25 cellular contexts compared by ENCODE assay signal in the genomic region with DNA sequence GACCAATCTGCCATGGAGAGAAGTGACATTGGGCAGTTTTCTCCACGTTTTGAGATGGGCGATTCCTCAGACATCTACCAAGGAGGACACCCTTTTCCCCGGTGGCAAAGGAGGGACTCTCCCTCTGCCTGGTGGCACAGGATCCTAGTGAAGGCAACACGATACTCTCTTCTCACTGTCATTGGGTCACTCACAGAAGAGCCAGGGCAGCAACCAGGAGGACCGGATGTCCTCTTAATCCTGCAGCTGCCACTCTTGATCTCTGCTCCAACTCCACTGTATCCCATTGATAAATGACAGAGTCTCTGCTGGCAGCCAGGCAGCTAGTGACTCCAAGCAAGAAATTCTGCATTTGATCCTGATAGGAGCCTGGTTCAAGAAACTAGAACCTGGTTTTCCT. TPM values are rescaled to one million over a fixed set of nuclear protein-coding genes. Genes with fewer than 3 reads are reported as not detected.
DNase-seq lines count a peak whose midpoint lies in the region; ATAC-seq and TF ChIP-seq lines count a peak whose summit lies in the region.
"Had no signal": no experiment of that assay in that cellular context is flagged by ENCODE, and none has a peak within 500 bp of the region (broad histone marks: within the 10 kb centered on the region; RNA-seq: fewer than 3 reads in every experiment).

No MANE protein-coding gene starts in this region.

- DNase-seq in DMS53 treated with DMSO at 0.1 percent for 48 hours (lab: John Stamatoyannopoulos, UW; ENCODE audit: unreplicated experiment): peak; percentile 65
- peak; percentile 43 for DNase-seq in SHP77 treated with DMSO at 0.1 percent for 48 hours (lab: John Stamatoyannopoulos, UW)
- no peak for DNase-seq in right cardiac atrium
- no peak for DNase-seq in stomach
- DNase-seq in NCI-H146 (lab: John Stamatoyannopoulos, UW): no peak
- DNase-seq in HEK293T (ENCODE audit: extremely low spot score): no peak
- DNase-seq in HuH-7 (ENCODE audit: low spot score): no peak
- DNase-seq: activated CD4-positive, alpha-beta T cell treated with anti-CD3 and anti-CD28 coated beads, Interleukin-2, amount 50 U/mL, for 1 hour; activated CD8-positive, alpha-beta memory T cell treated with anti-CD3 and anti-CD28 coated beads, Interleukin-2, amount 50 U/mL, for 48 hours; activated effector memory CD4-positive, alpha-beta T cell treated with anti-CD3 and anti-CD28 coated beads, Interleukin-2, amount 50 U/mL, for 16 hours; CD8-positive, alpha-beta memory T cell; DMS79 treated with DMSO at 0.1 percent for 48 hours; effector CD8-positive, alpha-beta T cell; H9; MG63; NCI-H1694; NCI-H226; occipital lobe; right lobe of liver; stimulated activated CD4-positive, alpha-beta T cell treated with anti-CD3 and anti-CD28 coated beads, Interleukin-1b, Interleukin-23, amount 100 ng/mL, for 48 hours; stimulated activated naive CD4-positive, alpha-beta T cell had no signal

- peaks cover 27% of the 10 kb centered on the region for H3K4me1 ChIP-seq in right cardiac atrium (ENCODE audit: control insufficient read depth, insufficient read depth, low read length)
- peaks cover 0 to 47% (median 24%) of the 10 kb centered on the region in 4 donors for H3K4me1 ChIP-seq in stomach
- H3K4me1 ChIP-seq: right lobe of liver had no signal

- TF ChIP-seq EP300 in stomach (IDR thresholded peaks at IDR 0.05): no peak

- TF ChIP-seq POLR2A in stomach (IDR thresholded peaks at IDR 0.05): no peak

- intact Hi-C loops in right cardiac atrium (cut with DNase I): loop anchor here in 1 of 4 donors (10.0 kb wide), 1 partner anchor 66 kb away; no protein-coding TSS in a partner anchor
- intact Hi-C loops in stomach (cut with DNase I; ENCODE audit: low total_unique reads): no loop called here

- CTCF ChIA-PET in HEK293T (lab: Yijun Ruan, JAX): interaction anchor here (0.7 kb wide), 1 partner anchor 17 kb away, joined by 4 read pairs; no protein-coding TSS in a partner anchor

- POLR2A ChIA-PET in HEK293T (lab: Yijun Ruan, JAX): no interaction called here

- H3K4me3 ChIP-seq in right cardiac atrium (ENCODE audit: low read length) (no peak overlapping the region), stomach (no peak overlapping the region)
- H3K4me3 ChIP-seq: MG63, right lobe of liver, vagina had no signal

- H3K27ac ChIP-seq in right cardiac atrium (ENCODE audit: low read length): peak overlapping the region; percentile 14
- H3K27ac ChIP-seq in stomach: peak overlapping the region in 4 of 5 donors; percentile 51 to 92 (median 75)
- H3K27ac ChIP-seq: right lobe of liver had no signal

- H3K9me3 ChIP-seq in right cardiac atrium (ENCODE audit: control insufficient read depth, low read length) (no peaks in the 10 kb centered on the region), stomach (no peaks in the 10 kb centered on the region)
- H3K9me3 ChIP-seq: MG63, right lobe of liver had no signal

- no peak for TF ChIP-seq CTCF in stomach (IDR thresholded peaks at IDR 0.05)

- peak in 1 of 2 donors; percentile 6 for ATAC-seq in right cardiac atrium
- no peak for ATAC-seq in HG02840 (IDR thresholded peaks at IDR 0.05; ENCODE audit: low FRiP score, unreplicated experiment)
- ATAC-seq: esophagus mucosa, right lobe of liver had no signal

- H3K36me3 ChIP-seq in stomach: no peaks in the 10 kb centered on the region
- H3K36me3 ChIP-seq: MG63, right lobe of liver, vagina had no signal

- WGBS in right cardiac atrium: 59% methylated on average over 5 of the region's 5 CpGs
- 66 to 88% (median 84%) methylated on average over 5 of the region's 5 CpGs for WGBS in stomach, 5 donors

- H3K27me3 ChIP-seq in right cardiac atrium (ENCODE audit: control insufficient read depth, insufficient read depth) (no peaks in the 10 kb centered on the region), stomach (no peaks in the 10 kb centered on the region)
- H3K27me3 ChIP-seq: MG63, right lobe of liver, vagina had no signal

TF ChIP-seq in HEK293T, 16 proteins besides CTCF, POLR2A, EP300 and RAD21:
- no peak for TF ChIP-seq FOXA1 (IDR thresholded peaks at IDR 0.05)
- TF ChIP-seq, protein P1, sequence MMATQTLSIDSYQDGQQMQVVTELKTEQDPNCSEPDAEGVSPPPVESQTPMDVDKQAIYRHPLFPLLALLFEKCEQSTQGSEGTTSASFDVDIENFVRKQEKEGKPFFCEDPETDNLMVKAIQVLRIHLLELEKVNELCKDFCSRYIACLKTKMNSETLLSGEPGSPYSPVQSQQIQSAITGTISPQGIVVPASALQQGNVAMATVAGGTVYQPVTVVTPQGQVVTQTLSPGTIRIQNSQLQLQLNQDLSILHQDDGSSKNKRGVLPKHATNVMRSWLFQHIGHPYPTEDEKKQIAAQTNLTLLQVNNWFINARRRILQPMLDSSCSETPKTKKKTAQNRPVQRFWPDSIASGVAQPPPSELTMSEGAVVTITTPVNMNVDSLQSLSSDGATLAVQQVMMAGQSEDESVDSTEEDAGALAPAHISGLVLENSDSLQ (IDR thresholded peaks at IDR 0.05): no peak

RNA-seq across cellular contexts. Expression of a gene that starts 42.2 kb away (rescaled TPM):
- total RNA-seq in right cardiac atrium (100 to 1,000 TPM in 3 of 4 donors, 10 to 100 TPM in 1; 84.7 to 268 (median 123) TPM), stomach (100 to 1,000 TPM; 134 to 531 (median 366) TPM)
- polyA plus RNA-seq in right cardiac atrium (101 TPM), stomach (10 to 100 TPM; 24.0 to 96.6 (median 38.4) TPM)
- total RNA-seq: CD8-positive, alpha-beta memory T cell had no signal
- polyA plus RNA-seq: CD8-positive, alpha-beta memory T cell; IgD-negative memory B cell had no signal

RNA-seq across cellular contexts. Expression of a gene that starts 42.3 kb away (rescaled TPM):
- total RNA-seq in right cardiac atrium (100 to 1,000 TPM in 3 of 4 donors, 10 to 100 TPM in 1; 91.9 to 267 (median 118) TPM), stomach (100 to 1,000 TPM; 132 to 798 (median 175) TPM)
- polyA plus RNA-seq in right cardiac atrium (69.8 TPM), stomach (10 to 100 TPM; 18.8 to 59.0 (median 30.6) TPM)
- total RNA-seq: CD8-positive, alpha-beta memory T cell had no signal
- polyA plus RNA-seq: CD8-positive, alpha-beta memory T cell; IgD-negative memory B cell had no signal

Comparison
In these comparisons a context has a peak if more than half of its experiments do, and no peak if none do; other contexts are left out.
1. DNase-seq: peak in DMS53 treated with DMSO at 0.1 percent for 48 hours (single experiment) and SHP77 treated with DMSO at 0.1 percent for 48 hours (single experiment); none in right cardiac atrium (0 of 3), stomach (single experiment), NCI-H146 (single experiment), HEK293T (single experiment) and HuH-7 (single experiment).